In the genomic region with DNA sequence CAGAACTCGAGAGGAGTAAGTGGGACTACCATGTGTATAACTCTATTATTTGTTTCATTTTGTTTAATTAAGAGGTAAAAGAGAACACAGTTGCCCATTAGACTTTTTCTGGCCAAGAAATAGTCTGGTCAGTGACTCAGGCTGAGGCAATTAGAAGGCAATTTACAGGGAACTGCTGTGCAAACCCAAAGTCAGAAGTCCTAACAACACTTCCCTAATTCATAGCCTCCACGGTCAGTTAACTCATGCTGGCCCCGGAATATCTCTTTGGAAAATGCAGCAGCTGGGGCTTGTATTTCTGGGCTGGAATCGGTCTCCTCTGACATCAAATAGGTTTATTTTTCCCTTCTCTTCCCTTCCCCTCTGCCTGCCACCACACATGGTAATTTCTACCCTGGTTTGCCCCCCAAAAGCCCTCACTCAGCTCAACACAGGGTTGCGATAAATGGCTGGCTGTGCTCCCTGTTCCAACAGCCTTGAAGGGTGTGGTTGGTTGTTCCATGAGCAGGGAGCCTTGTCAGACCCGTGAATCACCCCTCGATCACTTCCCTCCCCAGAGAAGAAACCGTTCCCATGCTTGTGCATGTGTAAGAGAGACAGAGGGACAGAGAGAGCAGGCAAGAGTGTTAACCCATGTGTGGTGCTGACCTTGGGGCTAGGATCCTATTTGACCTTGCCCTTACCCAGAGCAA, we compare ENCODE assay signal across 10 cellular contexts. TPM values are rescaled to one million over a fixed set of nuclear protein-coding genes. Genes with fewer than 3 reads are reported as not detected.
DNase-seq lines count a peak whose midpoint lies in the region; ATAC-seq and TF ChIP-seq lines count a peak whose summit lies in the region.
"Had no signal": no experiment of that assay in that cellular context is flagged by ENCODE, and none has a peak within 500 bp of the region (broad histone marks: within the 10 kb centered on the region; RNA-seq: fewer than 3 reads in every experiment).

No MANE protein-coding gene starts in this region.

- peak; percentile 14 for DNase-seq in SIG-M5 treated with dmso at 0.1 percent for 504 hours (lab: John Stamatoyannopoulos, UW; ENCODE audit: unreplicated experiment)
- no peak for DNase-seq in SIG-M5 (lab: John Stamatoyannopoulos, UW)
- no peak for DNase-seq in coronary artery (ENCODE audit: low spot score)
- DNase-seq in lung (ENCODE audit: low spot score): no peak
- DNase-seq in OCI-M2 (lab: John Stamatoyannopoulos, UW; ENCODE audit: unreplicated experiment): no peak
- no peak for DNase-seq in NCI-H446 (lab: John Stamatoyannopoulos, UW)
- DNase-seq in DMS114 treated with DMSO at 0.1 percent for 48 hours (lab: John Stamatoyannopoulos, UW; ENCODE audit: unreplicated experiment): no peak
- DNase-seq: 8988T; activated naive CD8-positive, alpha-beta T cell treated with anti-CD3 and anti-CD28 coated beads, Interleukin-2, amount 50 U/mL, for 24 hours had no signal

- H3K27me3 ChIP-seq in lung (ENCODE audit: control insufficient read depth, insufficient read depth): no peaks in the 10 kb centered on the region

- TF ChIP-seq CTCF in coronary artery (IDR thresholded peaks at IDR 0.05) (no peak), lung (IDR thresholded peaks at IDR 0.05; ENCODE audit: control extremely low read depth, extremely low read depth) (no peak)

- peaks cover 0 to 2% of the 10 kb centered on the region in 2 donors for H3K36me3 ChIP-seq in lung (ENCODE audit: control insufficient read depth in 2 of 2, insufficient read depth in 2 of 2, low read length in 2 of 2)

- WGBS in lung, 2 donors: 51 to 53% methylated on average over 8 of the region's 8 CpGs

- H3K9me3 ChIP-seq in lung (ENCODE audit: control insufficient read depth in 2 of 2, insufficient read depth in 1 of 2, low read length in 1 of 2): no peaks in the 10 kb centered on the region

- H3K27ac ChIP-seq in coronary artery (peak overlapping the region; percentile 63 to 86), lung (ENCODE audit: low read depth in 1 of 2, low read length in 1 of 2) (peak overlapping the region; percentile 46 to 80)

- H3K4me1 ChIP-seq in lung (ENCODE audit: control insufficient read depth in 2 of 2, insufficient read depth in 2 of 2, low read length in 2 of 2): peaks cover 28 to 42% of the 10 kb centered on the region in 2 donors

- H3K4me3 ChIP-seq in coronary artery (peak overlapping the region; percentile 55), lung (no peak overlapping the region)

- ATAC-seq in lung (ENCODE audit: insufficient read depth, low FRiP score) (peak; percentile 10), GM21528 (IDR thresholded peaks at IDR 0.05; ENCODE audit: low FRiP score, unreplicated experiment) (no peak)
- ATAC-seq: activated naive CD8-positive, alpha-beta T cell treated with anti-CD3 and anti-CD28 coated beads, Interleukin-2, amount 50 U/mL, for 24 hours had no signal

RNA-seq across cellular contexts. Expression of a gene that starts 5.3 kb away (rescaled TPM):
- 10 to 100 TPM; 47.6 to 53.2 TPM for total RNA-seq in lung
- 10 to 100 TPM in 1 of 2 donors, 1 to 10 TPM in 1; 9.9 to 10.9 TPM for polyA plus RNA-seq in lung
